1 cellular context compared by ENCODE assay signal in genomic region chr1:50971748-50972305, GRCh38.
TF ChIP-seq lines count a peak whose summit lies in the region.

No MANE protein-coding gene starts in this region.

TF ChIP-seq in GM12878, 131 proteins besides CTCF, POLR2A, EP300 and RAD21 (continued from another document):
- TF ChIP-seq USF2 (IDR thresholded peaks at IDR 0.05; ENCODE audit: borderline replicate concordance, low read depth, low read length) (no peak), JUNB (IDR thresholded peaks at IDR 0.05) (peak; percentile 82), GATAD2B (conservative IDR thresholded peaks at IDR 0.05; ENCODE audit: low read depth) (no peak), POLR2AphosphoS2 (IDR thresholded peaks at IDR 0.05; ENCODE audit: low read depth, low read length) (no peak)
